In genomic region chr9:115157245-115157674, GRCh38 we compare ENCODE assay signal across 11 cellular contexts. TPM values are rescaled to one million over a fixed set of nuclear protein-coding genes. Genes with fewer than 3 reads are reported as not detected.
DNase-seq lines count a peak whose midpoint lies in the region; ATAC-seq and TF ChIP-seq lines count a peak whose summit lies in the region.
"Had no signal": no experiment of that assay in that cellular context is flagged by ENCODE, and none has a peak within 500 bp of the region (broad histone marks: within the 10 kb centered on the region; RNA-seq: fewer than 3 reads in every experiment).

No MANE protein-coding gene starts in this region.

- no peaks in the 10 kb centered on the region for H4K20me1 ChIP-seq in mammary epithelial cell (ENCODE audit: insufficient read depth, low read length)

- no peaks in the 10 kb centered on the region for H3K9me3 Mint-ChIP-seq in MCF 10A (ENCODE audit: unreplicated experiment)
- H3K9me3 Mint-ChIP-seq in stimulated activated naive CD8-positive, alpha-beta T cell treated with anti-CD3 and anti-CD28 coated beads, Interleukin-15, amount 100 ng/mL, for 72 hours: no peaks in the 10 kb centered on the region

- H3K4me1 Mint-ChIP-seq in MCF 10A (ENCODE audit: insufficient read depth, unreplicated experiment): peaks cover 15% of the 10 kb centered on the region
- peaks cover 6% of the 10 kb centered on the region for H3K4me1 Mint-ChIP-seq in stimulated activated naive CD8-positive, alpha-beta T cell treated with anti-CD3 and anti-CD28 coated beads, Interleukin-15, amount 100 ng/mL, for 72 hours

- no peak for TF ChIP-seq POLR2A in breast epithelium (IDR thresholded peaks at IDR 0.05)

- H3K4me3 Mint-ChIP-seq in MCF 10A (ENCODE audit: unreplicated experiment): no peak overlapping the region
- no peak overlapping the region for H3K4me3 Mint-ChIP-seq in stimulated activated naive CD8-positive, alpha-beta T cell treated with anti-CD3 and anti-CD28 coated beads, Interleukin-15, amount 100 ng/mL, for 72 hours

- WGBS in mammary epithelial cell (ENCODE audit: low coverage, missing lambda C conversion rate): 0% methylated on average over 2 of the region's 2 CpGs

- ATAC-seq in left lung (peak; percentile 71), HG03457 (IDR thresholded peaks at IDR 0.05; ENCODE audit: unreplicated experiment) (no peak), HG02852 (IDR thresholded peaks at IDR 0.05; ENCODE audit: unreplicated experiment) (no peak)
- ATAC-seq in stimulated activated naive CD8-positive, alpha-beta T cell treated with anti-CD3 and anti-CD28 coated beads, Interleukin-15, amount 100 ng/mL, for 72 hours: no peak

- H3K9me3 ChIP-seq in breast epithelium: no peaks in the 10 kb centered on the region
- no peaks in the 10 kb centered on the region for H3K9me3 ChIP-seq in mammary epithelial cell (replicated peaks; ENCODE audit: insufficient read depth, low read length)
- no peaks in the 10 kb centered on the region for H3K9me3 ChIP-seq in left lung

- H3K4me1 ChIP-seq in breast epithelium: no peaks in the 10 kb centered on the region
- peaks cover 17% of the 10 kb centered on the region for H3K4me1 ChIP-seq in mammary epithelial cell (ENCODE audit: insufficient read depth, low read length)
- H3K4me1 ChIP-seq in left lung: no peaks in the 10 kb centered on the region

- dilution Hi-C loops in mammary epithelial cell (cut with HindIII; ENCODE audit: low sequenced_read_pairs): loop anchor here (5.0 kb wide), 3 partner anchors 35 to 85 kb away; no protein-coding TSS in a partner anchor

- DNase-seq in MCF 10A (ENCODE audit: unreplicated experiment) (peak; percentile 77), breast epithelium (ENCODE audit: low spot score in 2 of 2) (no peak), mammary epithelial cell (peak; percentile 83), left lung (no peak), NCI-H510A treated with DMSO at 0.1 percent for 48 hours (lab: John Stamatoyannopoulos, UW) (no peak)
- no peak for DNase-seq in stimulated activated naive CD8-positive, alpha-beta T cell treated with anti-CD3 and anti-CD28 coated beads, Interleukin-15, amount 100 ng/mL, for 72 hours
- DNase-seq: activated CD4-positive, alpha-beta T cell treated with anti-CD3 and anti-CD28 coated beads, Interleukin-2, amount 50 U/mL, for 4 hours; NCI-H187 treated with DMSO at 0.1 percent for 48 hours had no signal

- BruUV-seq in MCF 10A (replicated peaks; lab: Mats Ljungman, UMichigan) (no TSS peak), mammary epithelial cell (replicated peaks; lab: Mats Ljungman, UMichigan) (no TSS peak)

- H3K4me3 ChIP-seq in breast epithelium (no peak overlapping the region), mammary epithelial cell (replicated peaks in 1 of 3; ENCODE audit: insufficient read depth in 1 of 3, low read depth in 2 of 3, low read length in 3 of 3) (no peak overlapping the region), left lung (no peak overlapping the region)

- peak overlapping the region; percentile 69 for H2AFZ ChIP-seq in mammary epithelial cell (ENCODE audit: low read depth, low read length)

- H3K27ac Mint-ChIP-seq in MCF 10A (ENCODE audit: low read depth, unreplicated experiment): peak overlapping the region; percentile 73
- no peak overlapping the region for H3K27ac Mint-ChIP-seq in stimulated activated naive CD8-positive, alpha-beta T cell treated with anti-CD3 and anti-CD28 coated beads, Interleukin-15, amount 100 ng/mL, for 72 hours

- H3K79me2 ChIP-seq in mammary epithelial cell (ENCODE audit: insufficient read depth, low read length): no peaks in the 10 kb centered on the region

- H3K9ac ChIP-seq in mammary epithelial cell (ENCODE audit: insufficient read depth, low read length): no peak overlapping the region

- H3K27ac ChIP-seq in breast epithelium (no peak overlapping the region), mammary epithelial cell (ENCODE audit: insufficient read depth, low read depth, low read length) (peak overlapping the region; percentile 51), left lung (peak overlapping the region; percentile 16 to 26)

- no peak for TF ChIP-seq CTCF in MCF 10A (IDR thresholded peaks at IDR 0.05; ENCODE audit: unreplicated experiment)
- no peak for TF ChIP-seq CTCF in breast epithelium (IDR thresholded peaks at IDR 0.05)
- no peak for TF ChIP-seq CTCF in mammary epithelial cell (conservative IDR thresholded peaks at IDR 0.05 in 1 of 2, IDR thresholded peaks at IDR 0.05 in 1 of 2; ENCODE audit: extremely low read depth in 1 of 2, insufficient read depth in 1 of 2, low read depth in 1 of 2, low read length in 2 of 2)
- no peak for TF ChIP-seq CTCF in left lung (IDR thresholded peaks at IDR 0.05)

- H3K27me3 Mint-ChIP-seq in MCF 10A (ENCODE audit: insufficient read depth, unreplicated experiment): no peaks in the 10 kb centered on the region
- H3K27me3 Mint-ChIP-seq in stimulated activated naive CD8-positive, alpha-beta T cell treated with anti-CD3 and anti-CD28 coated beads, Interleukin-15, amount 100 ng/mL, for 72 hours: peaks cover 29% of the 10 kb centered on the region
- H3K27me3 Mint-ChIP-seq: brain had no signal

- POLR2A ChIA-PET in MCF 10A (lab: Yijun Ruan, JAX): interaction anchor here (0.6 to 1.5 kb wide), 3 partner anchors 39 to 422 kb away, joined by 3 to 9 read pairs (median 3); partner anchors contain the start of gene TNC

- CTCF ChIA-PET in MCF 10A (lab: Yijun Ruan, JAX) (interaction anchor here (0.6 to 0.7 kb wide), 2 partner anchors 49 to 301 kb away, joined by 3 to 4 read pairs; no protein-coding TSS in a partner anchor), mammary epithelial cell (lab: Charles Lee; ENCODE audit: low non-redundant PET) (interaction anchor here (0.7 kb wide), 1 partner anchor 57 kb away, joined by 4 read pairs; no protein-coding TSS in a partner anchor)

- peak overlapping the region; percentile 63 for H3K4me2 ChIP-seq in mammary epithelial cell (ENCODE audit: insufficient read depth, low read depth, low read length)

- in situ Hi-C loops in mammary epithelial cell (cut with MboI; ENCODE audit: low sequenced_read_pairs in 2 of 2): no loop called here

- H3K27me3 ChIP-seq in breast epithelium (no peaks in the 10 kb centered on the region), mammary epithelial cell (ENCODE audit: insufficient read depth, low read length) (no peaks in the 10 kb centered on the region), left lung (no peaks in the 10 kb centered on the region)

- H3K36me3 ChIP-seq in breast epithelium (no peaks in the 10 kb centered on the region), mammary epithelial cell (ENCODE audit: insufficient read depth, low read length) (no peaks in the 10 kb centered on the region), left lung (no peaks in the 10 kb centered on the region)

- intact Hi-C loops in MCF 10A (cut with micrococcal nuclease): loop anchor here (2.0 kb wide), 1 partner anchor 40 kb away; no protein-coding TSS in a partner anchor
- intact Hi-C loops in breast epithelium (cut with DNase I; ENCODE audit: low total_unique reads): no loop called here
- intact Hi-C loops in mammary epithelial cell (cut with micrococcal nuclease): no loop called here
- intact Hi-C loops in left lung (cut with DNase I): no loop called here

- H3K36me3 Mint-ChIP-seq in MCF 10A (ENCODE audit: insufficient read depth, unreplicated experiment): no peaks in the 10 kb centered on the region
- H3K36me3 Mint-ChIP-seq: brain had no signal

RNA-seq across cellular contexts. Expression of gene TNC, which starts 39.3 kb away (rescaled TPM):
- total RNA-seq in MCF 10A (2022) (49.8 and 82.4 TPM in 2 replicates), breast epithelium (10 to 100 TPM in 2 of 3 donors, 1 to 10 TPM in 1; 2.4 to 58.0 (median 44.6) TPM), mammary epithelial cell (100 to 1,000 TPM in 1 of 2 donors, 10 to 100 TPM in 1; 85.8 to 178 TPM), left lung (100 to 1,000 TPM; 166 to 329 TPM)
- polyA plus RNA-seq in mammary epithelial cell: 22.2 TPM
- 48.1 TPM for polyA minus RNA-seq in mammary epithelial cell

Comparison
In these comparisons a context has a peak if more than half of its experiments do, and no peak if none do; other contexts are left out.
1. DNase-seq: peak in MCF 10A (single experiment) and mammary epithelial cell (single experiment); none in breast epithelium (0 of 2), left lung (0 of 2), NCI-H510A treated with DMSO at 0.1 percent for 48 hours (single experiment) and stimulated activated naive CD8-positive, alpha-beta T cell treated with anti-CD3 and anti-CD28 coated beads, Interleukin-15, amount 100 ng/mL, for 72 hours (0 of 2).
2. H3K27ac ChIP-seq: peak in mammary epithelial cell (single experiment) and left lung (2 of 2); none in breast epithelium (0 of 2).